2 cellular contexts compared by ENCODE assay signal in the genomic region with DNA sequence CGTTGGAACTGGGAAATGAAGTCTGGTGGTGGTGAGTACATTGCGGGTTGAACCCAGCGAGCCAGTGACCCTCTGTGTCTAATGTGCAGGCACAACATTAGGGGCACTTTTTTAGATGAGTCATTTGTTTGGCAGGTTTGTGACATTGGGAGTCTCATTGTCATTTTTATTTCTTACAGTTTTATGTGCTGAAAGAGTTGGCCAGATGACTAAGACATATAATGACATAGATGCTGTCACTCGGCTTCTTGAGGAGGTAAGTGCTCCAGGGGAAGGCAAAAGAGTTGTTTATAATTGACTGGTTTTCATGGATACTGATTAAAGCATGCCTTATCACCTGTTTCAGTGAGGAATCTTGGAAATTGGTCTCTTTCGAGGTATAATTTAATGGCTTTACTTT.
TF ChIP-seq lines count a peak whose summit lies in the region.

No MANE protein-coding gene starts in this region.

TF ChIP-seq in K562, 482 proteins besides CTCF, POLR2A, EP300 and RAD21 (continued from another document):
- TF ChIP-seq PBX2 (CRISPR knock-in tag; IDR thresholded peaks at IDR 0.05; ENCODE audit: low read depth) = no peak
- TF ChIP-seq PBX2 (tag; conservative IDR thresholded peaks at IDR 0.05; ENCODE audit: low read depth) = 0 out of 2 replicates have a peak, but pooled peaks have one; percentile 19
- peak; percentile 21; the same call in 1 of the 2 replicates for TF ChIP-seq ATF3 (IDR thresholded peaks at IDR 0.05)
- no peak for TF ChIP-seq ATF3 (CRISPR knock-in tag; conservative IDR thresholded peaks at IDR 0.05)

TF ChIP-seq in neural cell, 6 proteins besides CTCF, POLR2A, EP300 and RAD21 (continued from another document):
- no peak for TF ChIP-seq REST (IDR thresholded peaks at IDR 0.05; ENCODE audit: borderline replicate concordance)
